In the genomic region with DNA sequence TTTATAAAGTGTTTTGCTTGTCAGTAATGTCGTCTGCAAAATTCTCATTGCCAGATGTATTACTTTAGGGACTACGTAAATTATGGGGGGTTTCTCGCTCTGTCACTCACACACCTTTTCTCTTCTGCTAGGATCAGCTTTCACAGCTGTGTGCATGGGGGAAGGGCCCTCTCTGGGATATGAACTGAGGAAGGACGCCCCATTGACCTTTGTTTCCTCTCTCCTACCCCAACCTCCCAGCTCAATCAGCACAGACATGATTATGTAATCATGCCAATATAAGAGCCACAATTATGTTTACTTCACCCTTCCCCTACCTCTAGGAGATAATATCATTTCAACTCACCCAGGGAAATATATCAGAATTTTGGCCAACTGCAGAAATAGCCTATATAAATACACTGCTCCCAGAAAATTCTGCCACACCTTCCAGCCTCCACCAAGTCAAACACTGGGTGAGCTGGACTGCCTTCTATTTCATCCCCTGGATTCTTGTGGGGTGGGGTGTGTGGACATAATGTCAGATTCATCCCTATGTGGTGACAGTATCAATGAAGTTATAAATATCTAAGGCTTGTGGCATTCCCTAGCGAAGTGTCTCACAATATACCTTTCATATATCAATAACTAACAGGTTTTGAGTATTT, we compare ENCODE assay signal across 25 cellular contexts. TPM values are rescaled to one million over a fixed set of nuclear protein-coding genes. Genes with fewer than 3 reads are reported as not detected.
"Had no signal": no experiment of that assay in that cellular context is flagged by ENCODE, and none has a peak within 500 bp of the region (broad histone marks: within the 10 kb centered on the region; RNA-seq: fewer than 3 reads in every experiment).

No MANE protein-coding gene starts in this region.

- H3K4me3 Mint-ChIP-seq: activated CD4-positive, alpha-beta T cell treated with anti-CD3 and anti-CD28 coated beads, Interleukin-2, amount 10 ng/mL, durations not matched to agents 24 days and 14 days; activated CD8-positive, alpha-beta T cell treated with anti-CD3 and anti-CD28 coated beads for 36 hours; activated T-cell treated with anti-CD3 and anti-CD28 coated beads, Interleukin-2, amount 50 U/mL, for 24 hours; activated T-helper 17 cell treated with anti-CD3 and anti-CD28 coated beads, Interleukin-2, amount 50 U/mL, for 72 hours; stimulated activated memory B cell treated with anti-CD40 and anti-IgM and Interleukin-4, amounts not matched to agents 10 μg/mL and 1 μg/mL and 100 μg/mL, for 72 hours had no signal

- H2AFZ ChIP-seq: parathyroid adenoma had no signal

- H3K4me3 ChIP-seq: skin epidermis, stomach, suprapubic skin, tibial nerve, vagina had no signal

- DNase-seq: activated CD8-positive, alpha-beta T cell treated with anti-CD3 and anti-CD28 coated beads for 36 hours; activated T-cell treated with anti-CD3 and anti-CD28 coated beads, Interleukin-2, amount 50 U/mL, for 24 hours; aorta; caudate nucleus; dermis blood vessel endothelial cell; effector memory CD4-positive, alpha-beta T cell; foreskin melanocyte; hippocampal formation; kidney glomerular epithelial cell; left ventricle myocardium superior; nucleus accumbens; stimulated activated CD4-positive, alpha-beta T cell treated with anti-CD3 and anti-CD28 coated beads, Interleukin-15, amount 100 ng/mL, for 24 hours; stomach; T-helper 2 cell had no signal

- H3K36me3 Mint-ChIP-seq: activated naive CD4-positive, alpha-beta T cell treated with anti-CD3 and anti-CD28 coated beads, Interleukin-2, amount 50 U/mL, for 72 hours; stimulated activated memory B cell treated with anti-CD40 and anti-IgM and Interleukin-4, amounts not matched to agents 10 μg/mL and 1 μg/mL and 100 μg/mL, for 72 hours had no signal

- H3K27ac Mint-ChIP-seq: activated CD4-positive, alpha-beta T cell treated with anti-CD3 and anti-CD28 coated beads, Interleukin-2, amount 10 ng/mL, durations not matched to agents 24 days and 14 days; activated CD8-positive, alpha-beta T cell treated with anti-CD3 and anti-CD28 coated beads for 36 hours; activated naive CD4-positive, alpha-beta T cell treated with anti-CD3 and anti-CD28 coated beads, Interleukin-2, amount 50 U/mL, for 72 hours; activated T-cell treated with anti-CD3 and anti-CD28 coated beads, Interleukin-2, amount 50 U/mL, for 24 hours; activated T-helper 17 cell treated with anti-CD3 and anti-CD28 coated beads, Interleukin-2, amount 50 U/mL, for 72 hours; stimulated activated memory B cell treated with anti-CD40 and anti-IgM and Interleukin-4, amounts not matched to agents 10 μg/mL and 1 μg/mL and 100 μg/mL, for 72 hours had no signal

- ATAC-seq: activated CD8-positive, alpha-beta T cell treated with anti-CD3 and anti-CD28 coated beads for 36 hours; activated naive CD4-positive, alpha-beta T cell treated with anti-CD3 and anti-CD28 coated beads, Interleukin-2, amount 50 U/mL, for 72 hours; activated T-helper 17 cell treated with anti-CD3 and anti-CD28 coated beads, Interleukin-2, amount 50 U/mL, for 72 hours; left ventricle myocardium superior; right cardiac atrium; stimulated activated memory B cell treated with anti-CD40 and anti-IgM and Interleukin-4, amounts not matched to agents 10 μg/mL and 1 μg/mL and 100 μg/mL, for 72 hours had no signal

- H3K36me3 ChIP-seq: brain microvascular endothelial cell, stomach, suprapubic skin, tibial nerve, vagina had no signal

- H3K9me3 Mint-ChIP-seq: activated CD4-positive, alpha-beta T cell treated with anti-CD3 and anti-CD28 coated beads, Interleukin-2, amount 10 ng/mL, durations not matched to agents 24 days and 14 days; activated CD8-positive, alpha-beta T cell treated with anti-CD3 and anti-CD28 coated beads for 36 hours; activated T-cell treated with anti-CD3 and anti-CD28 coated beads, Interleukin-2, amount 50 U/mL, for 24 hours had no signal

- H3K27me3 ChIP-seq: brain microvascular endothelial cell, stomach, suprapubic skin, tibial nerve, vagina had no signal

- H3K27ac ChIP-seq: parathyroid adenoma, skin epidermis, stomach, suprapubic skin, tibial nerve, vagina had no signal

- H3K4me1 ChIP-seq: parathyroid adenoma, tibial nerve, vagina had no signal

- H3K4me1 Mint-ChIP-seq: activated CD4-positive, alpha-beta T cell treated with anti-CD3 and anti-CD28 coated beads, Interleukin-2, amount 10 ng/mL, durations not matched to agents 24 days and 14 days; activated T-helper 17 cell treated with anti-CD3 and anti-CD28 coated beads, Interleukin-2, amount 50 U/mL, for 72 hours; stimulated activated memory B cell treated with anti-CD40 and anti-IgM and Interleukin-4, amounts not matched to agents 10 μg/mL and 1 μg/mL and 100 μg/mL, for 72 hours had no signal

- H3K79me2 ChIP-seq: parathyroid adenoma had no signal

- H3K9me3 ChIP-seq: stomach, suprapubic skin, tibial nerve, vagina had no signal

- H3K9ac ChIP-seq: parathyroid adenoma had no signal

- H3K27me3 Mint-ChIP-seq: activated CD4-positive, alpha-beta T cell treated with anti-CD3 and anti-CD28 coated beads, Interleukin-2, amount 10 ng/mL, durations not matched to agents 24 days and 14 days; activated CD8-positive, alpha-beta T cell treated with anti-CD3 and anti-CD28 coated beads for 36 hours; activated T-cell treated with anti-CD3 and anti-CD28 coated beads, Interleukin-2, amount 50 U/mL, for 24 hours; activated T-helper 17 cell treated with anti-CD3 and anti-CD28 coated beads, Interleukin-2, amount 50 U/mL, for 72 hours; stimulated activated memory B cell treated with anti-CD40 and anti-IgM and Interleukin-4, amounts not matched to agents 10 μg/mL and 1 μg/mL and 100 μg/mL, for 72 hours had no signal

RNA-seq across cellular contexts. Expression of gene SEMA5A, which starts 12.6 kb away (rescaled TPM):
- total RNA-seq: activated CD4-positive, alpha-beta T cell treated with anti-CD3 and anti-CD28 coated beads, Interleukin-2, amount 10 ng/mL, durations not matched to agents 24 days and 14 days; activated CD8-positive, alpha-beta T cell treated with anti-CD3 and anti-CD28 coated beads for 36 hours; activated naive CD4-positive, alpha-beta T cell treated with anti-CD3 and anti-CD28 coated beads, Interleukin-2, amount 50 U/mL, for 72 hours; activated T-helper 17 cell treated with anti-CD3 and anti-CD28 coated beads, Interleukin-2, amount 50 U/mL, for 72 hours had no signal
